8 cellular contexts compared by ENCODE assay signal in the genomic region with DNA sequence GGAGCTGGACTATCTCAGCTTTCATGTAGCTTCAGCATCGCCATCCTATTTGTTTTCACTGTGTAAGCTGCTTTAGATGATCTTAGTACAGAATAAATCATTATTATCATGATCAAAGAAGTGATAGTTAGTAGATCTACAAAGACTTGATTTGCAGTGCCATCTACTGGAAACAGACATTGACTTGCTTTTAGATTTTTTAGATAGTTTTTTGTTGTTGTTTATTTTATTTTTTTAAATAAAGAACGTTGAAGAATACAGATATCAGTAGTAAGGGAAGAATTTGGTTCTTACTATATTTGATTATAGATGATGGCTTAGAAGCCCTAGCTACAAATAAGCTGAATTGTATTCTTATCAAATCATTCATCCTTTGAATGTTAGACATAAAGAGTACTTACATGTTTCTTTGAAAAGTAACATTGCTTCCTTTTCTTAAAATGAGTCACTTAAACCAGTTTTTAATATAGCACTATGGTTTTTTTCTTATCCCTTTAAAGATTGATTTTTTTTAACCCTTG. TPM values are rescaled to one million over a fixed set of nuclear protein-coding genes. Genes with fewer than 3 reads are reported as not detected.
DNase-seq lines count a peak whose midpoint lies in the region; ATAC-seq, FAIRE-seq and TF ChIP-seq lines count a peak whose summit lies in the region.

No MANE protein-coding gene starts in this region.

- H3K27ac ChIP-seq in testis, result no peak overlapping the region

- H3K4me1 Mint-ChIP-seq in activated CD8-positive, alpha-beta memory T cell treated with anti-CD3 and anti-CD28 coated beads, Interleukin-2, amount 10 ng/mL, durations not matched to agents 7 days and 5 days, result peaks cover 50% of the 10 kb centered on the region
- H3K4me1 Mint-ChIP-seq in stimulated activated naive CD8-positive, alpha-beta T cell treated with anti-CD3 and anti-CD28 coated beads, Interleukin-15, amount 100 ng/mL, for 72 hours, result peaks cover 18% of the 10 kb centered on the region

- CTCF ChIA-PET in activated CD8-positive, alpha-beta memory T cell treated with anti-CD3 and anti-CD28 coated beads, Interleukin-2, amount 10 ng/mL, durations not matched to agents 7 days and 5 days (lab: Charles Lee), result interaction anchor here (0.8 to 7.1 kb wide), 17 partner anchors 31 to 750 kb away, joined by 3 to 80 read pairs (median 4); no protein-coding TSS in a partner anchor

- no peaks in the 10 kb centered on the region for H3K36me3 ChIP-seq in testis (ENCODE audit: low read depth, missing control alignments)

- WGBS in testis, 2 donors, result 32 to 36% methylated on average over 2 of the region's 2 CpGs

- H3K4me3 ChIP-seq in fibroblast of villous mesenchyme (ENCODE audit: low read depth, low read length) (no peak overlapping the region), testis (no peak overlapping the region)

- no peaks in the 10 kb centered on the region for H3K27me3 ChIP-seq in testis

- FAIRE-seq in RCC 7860 (lab: Jason Lieb, UNC), result peak; percentile 62

- intact Hi-C loops in testis (cut with DNase I; ENCODE audit: low total_unique reads), result no loop called here

- peaks cover 27% of the 10 kb centered on the region for H3K27me3 Mint-ChIP-seq in activated CD8-positive, alpha-beta memory T cell treated with anti-CD3 and anti-CD28 coated beads, Interleukin-2, amount 10 ng/mL, durations not matched to agents 7 days and 5 days
- peaks cover 9% of the 10 kb centered on the region for H3K27me3 Mint-ChIP-seq in stimulated activated naive CD8-positive, alpha-beta T cell treated with anti-CD3 and anti-CD28 coated beads, Interleukin-15, amount 100 ng/mL, for 72 hours

- ATAC-seq in activated CD8-positive, alpha-beta memory T cell treated with anti-CD3 and anti-CD28 coated beads, Interleukin-2, amount 10 ng/mL, durations not matched to agents 7 days and 5 days, result peak; percentile 63
- no peak for ATAC-seq in stimulated activated naive CD8-positive, alpha-beta T cell treated with anti-CD3 and anti-CD28 coated beads, Interleukin-15, amount 100 ng/mL, for 72 hours

- DNase-seq in activated CD8-positive, alpha-beta memory T cell treated with anti-CD3 and anti-CD28 coated beads, Interleukin-2, amount 10 ng/mL, durations not matched to agents 7 days and 5 days, result no peak
- no peak for DNase-seq in activated CD8-positive, alpha-beta memory T cell treated with anti-CD3 and anti-CD28 coated beads for 24 hours
- DNase-seq in RCC 7860 (ENCODE audit: low spot score) (no peak), fibroblast of villous mesenchyme (ENCODE audit: low read depth) (peak; percentile 63), testis (no peak), amniotic stem cell (lab: John Stamatoyannopoulos, UW) (no peak), NCI-H2107 (lab: John Stamatoyannopoulos, UW) (no peak)
- no peak for DNase-seq in stimulated activated naive CD8-positive, alpha-beta T cell treated with anti-CD3 and anti-CD28 coated beads, Interleukin-15, amount 100 ng/mL, for 72 hours

- H3K4me3 Mint-ChIP-seq in activated CD8-positive, alpha-beta memory T cell treated with anti-CD3 and anti-CD28 coated beads, Interleukin-2, amount 10 ng/mL, durations not matched to agents 7 days and 5 days, result no peak overlapping the region
- peak overlapping the region in 1 of 2 donors; percentile 35 for H3K4me3 Mint-ChIP-seq in stimulated activated naive CD8-positive, alpha-beta T cell treated with anti-CD3 and anti-CD28 coated beads, Interleukin-15, amount 100 ng/mL, for 72 hours

- no peak for TF ChIP-seq POLR2A in testis (IDR thresholded peaks at IDR 0.05)

- no peaks in the 10 kb centered on the region for H3K9me3 Mint-ChIP-seq in activated CD8-positive, alpha-beta memory T cell treated with anti-CD3 and anti-CD28 coated beads, Interleukin-2, amount 10 ng/mL, durations not matched to agents 7 days and 5 days (ENCODE audit: low read depth)
- H3K9me3 Mint-ChIP-seq in stimulated activated naive CD8-positive, alpha-beta T cell treated with anti-CD3 and anti-CD28 coated beads, Interleukin-15, amount 100 ng/mL, for 72 hours, result no peaks in the 10 kb centered on the region

- H3K4me1 ChIP-seq in testis, result no peaks in the 10 kb centered on the region

- peaks cover 3% of the 10 kb centered on the region for H3K36me3 Mint-ChIP-seq in activated CD8-positive, alpha-beta memory T cell treated with anti-CD3 and anti-CD28 coated beads, Interleukin-2, amount 10 ng/mL, durations not matched to agents 7 days and 5 days

- peak; percentile 54 for TF ChIP-seq CTCF in fibroblast of villous mesenchyme (IDR thresholded peaks at IDR 0.05; ENCODE audit: insufficient read depth, low read depth, low read length)
- TF ChIP-seq CTCF in testis (IDR thresholded peaks at IDR 0.05), result peak in 2 of 3 experiments; percentile 4 to 32

- no peaks in the 10 kb centered on the region for H3K9me3 ChIP-seq in testis

- peak overlapping the region; percentile 71 for H3K27ac Mint-ChIP-seq in activated CD8-positive, alpha-beta memory T cell treated with anti-CD3 and anti-CD28 coated beads, Interleukin-2, amount 10 ng/mL, durations not matched to agents 7 days and 5 days
- no peak overlapping the region for H3K27ac Mint-ChIP-seq in stimulated activated naive CD8-positive, alpha-beta T cell treated with anti-CD3 and anti-CD28 coated beads, Interleukin-15, amount 100 ng/mL, for 72 hours

RNA-seq across cellular contexts. Expression of gene SFMBT2, which starts 6.3 kb away (rescaled TPM):
- 10 to 100 TPM; 49.5 to 69.0 TPM for total RNA-seq in activated CD8-positive, alpha-beta memory T cell treated with anti-CD3 and anti-CD28 coated beads, Interleukin-2, amount 10 ng/mL, durations not matched to agents 7 days and 5 days
- total RNA-seq in fibroblast of villous mesenchyme (1.7 and 2.6 TPM in 2 replicates), testis (1 to 10 TPM; 7.6 to 8.5 TPM)
- polyA plus RNA-seq in testis (ENCODE audit: insufficient read depth, low read depth, low replicate concordance), result 3.6 TPM

Comparison
In these comparisons a context has a peak if more than half of its experiments do, and no peak if none do; other contexts are left out.
1. RNA of gene SFMBT2, which starts 6.3 kb away (total RNA-seq): 49.5 to 69.0 TPM in activated CD8-positive, alpha-beta memory T cell treated with anti-CD3 and anti-CD28 coated beads, Interleukin-2, amount 10 ng/mL, durations not matched to agents 7 days and 5 days; 7.6 to 8.5 TPM in testis and 1.7 to 2.6 TPM in fibroblast of villous mesenchyme; every median in the first group is over 4 times any median in the second.